In genomic region chr1:2234762-2235113, GRCh38 we compare ENCODE assay signal across 8 cellular contexts. TPM values are rescaled to one million over a fixed set of nuclear protein-coding genes. Genes with fewer than 3 reads are reported as not detected.
A peak's percentile ranks its signal among the peaks of the same experiment; 100 is the strongest.
DNase-seq lines count a peak whose midpoint lies in the region; ATAC-seq and TF ChIP-seq lines count a peak whose summit lies in the region.

No MANE protein-coding gene starts in this region.

- no peak for TF ChIP-seq POLR2A in breast epithelium (IDR thresholded peaks at IDR 0.05)

- peak overlapping the region; percentile 70 for H3K4me3 Mint-ChIP-seq in activated CD8-positive, alpha-beta memory T cell treated with anti-CD3 and anti-CD28 coated beads, Interleukin-2, amount 10 ng/mL, durations not matched to agents 7 days and 5 days
- H3K4me3 Mint-ChIP-seq in mesothelial cell of epicardium = peak overlapping the region; percentile 51

- TF ChIP-seq CTCF in breast epithelium (IDR thresholded peaks at IDR 0.05) (no peak), mesothelial cell of epicardium (IDR thresholded peaks at IDR 0.05; ENCODE audit: unreplicated experiment) (no peak), tibial artery (IDR thresholded peaks at IDR 0.05) (no peak)

- peak overlapping the region; percentile 90 for H3K27ac Mint-ChIP-seq in activated CD8-positive, alpha-beta memory T cell treated with anti-CD3 and anti-CD28 coated beads, Interleukin-2, amount 10 ng/mL, durations not matched to agents 7 days and 5 days
- peak overlapping the region; percentile 92 for H3K27ac Mint-ChIP-seq in mesothelial cell of epicardium

- H3K4me1 Mint-ChIP-seq in activated CD8-positive, alpha-beta memory T cell treated with anti-CD3 and anti-CD28 coated beads, Interleukin-2, amount 10 ng/mL, durations not matched to agents 7 days and 5 days = peaks cover 73% of the 10 kb centered on the region
- H3K4me1 Mint-ChIP-seq in mesothelial cell of epicardium = peaks cover 64% of the 10 kb centered on the region

- ATAC-seq in activated CD8-positive, alpha-beta memory T cell treated with anti-CD3 and anti-CD28 coated beads, Interleukin-2, amount 10 ng/mL, durations not matched to agents 7 days and 5 days = peak; percentile 25

- H3K4me3 ChIP-seq in breast epithelium (peak overlapping the region in 2 of 3 donors; percentile 66 to 80), tibial artery (peak overlapping the region; percentile 84 to 88)

- peak; percentile 63 for DNase-seq in activated CD8-positive, alpha-beta memory T cell treated with anti-CD3 and anti-CD28 coated beads, Interleukin-2, amount 10 ng/mL, durations not matched to agents 7 days and 5 days
- no peak for DNase-seq in activated CD8-positive, alpha-beta memory T cell treated with anti-CD3 and anti-CD28 coated beads, Interleukin-2, amount 50 U/mL, for 48 hours
- no peak for DNase-seq in breast epithelium (ENCODE audit: low spot score in 2 of 2)
- DNase-seq in mesothelial cell of epicardium (ENCODE audit: low spot score in 2 of 2, unreplicated experiment in 2 of 2) = no peak
- no peak for DNase-seq in tibial artery
- no peak for DNase-seq in stimulated activated CD4-positive, alpha-beta T cell treated with anti-CD3 and anti-CD28 coated beads, Interleukin-4, amount 100 ng/mL, for 1 hour
- DNase-seq in hippocampal formation (lab: John Stamatoyannopoulos, UW) = no peak
- DNase-seq in GDM1 (lab: John Stamatoyannopoulos, UW) = no peak

- H3K27me3 ChIP-seq in breast epithelium (no peaks in the 10 kb centered on the region), tibial artery (no peaks in the 10 kb centered on the region)

- H3K36me3 Mint-ChIP-seq in activated CD8-positive, alpha-beta memory T cell treated with anti-CD3 and anti-CD28 coated beads, Interleukin-2, amount 10 ng/mL, durations not matched to agents 7 days and 5 days = peaks cover 6% of the 10 kb centered on the region
- no peaks in the 10 kb centered on the region for H3K36me3 Mint-ChIP-seq in mesothelial cell of epicardium

- H3K9me3 Mint-ChIP-seq in activated CD8-positive, alpha-beta memory T cell treated with anti-CD3 and anti-CD28 coated beads, Interleukin-2, amount 10 ng/mL, durations not matched to agents 7 days and 5 days (ENCODE audit: low read depth) = no peaks in the 10 kb centered on the region
- no peaks in the 10 kb centered on the region for H3K9me3 Mint-ChIP-seq in mesothelial cell of epicardium

- H3K4me1 ChIP-seq in breast epithelium (peaks cover 53 to 82% of the 10 kb centered on the region in 2 donors), tibial artery (peaks cover 11 to 88% (median 74%) of the 10 kb centered on the region in 4 donors)

- H3K36me3 ChIP-seq in breast epithelium = no peaks in the 10 kb centered on the region
- no peaks in the 10 kb centered on the region for H3K36me3 ChIP-seq in tibial artery

- intact Hi-C loops in breast epithelium (cut with DNase I; ENCODE audit: low total_unique reads) (no loop called here), tibial artery (cut with DNase I; ENCODE audit: low total_unique reads) (loop anchor here (5.0 kb wide), 2 partner anchors 37 to 78 kb away; no protein-coding TSS in a partner anchor)

- H3K27ac ChIP-seq in breast epithelium (peak overlapping the region; percentile 88 to 96), tibial artery (peak overlapping the region; percentile 90 to 94)

- no peaks in the 10 kb centered on the region for H3K9me3 ChIP-seq in breast epithelium
- no peaks in the 10 kb centered on the region for H3K9me3 ChIP-seq in tibial artery

- H3K27me3 Mint-ChIP-seq in activated CD8-positive, alpha-beta memory T cell treated with anti-CD3 and anti-CD28 coated beads, Interleukin-2, amount 10 ng/mL, durations not matched to agents 7 days and 5 days = no peaks in the 10 kb centered on the region
- H3K27me3 Mint-ChIP-seq in mesothelial cell of epicardium (ENCODE audit: low read depth) = no peaks in the 10 kb centered on the region

- CTCF ChIA-PET in activated CD8-positive, alpha-beta memory T cell treated with anti-CD3 and anti-CD28 coated beads, Interleukin-2, amount 10 ng/mL, durations not matched to agents 7 days and 5 days (lab: Charles Lee) = interaction anchor here (0.6 to 2.9 kb wide), 11 partner anchors 21 to 1195 kb away, joined by 3 to 14 read pairs (median 6); partner anchors contain the start of gene FAAP20

RNA-seq across cellular contexts. Expression of gene SKI, which starts 6.6 kb away (rescaled TPM):
- 10 to 100 TPM; 35.0 to 42.9 TPM for total RNA-seq in activated CD8-positive, alpha-beta memory T cell treated with anti-CD3 and anti-CD28 coated beads, Interleukin-2, amount 10 ng/mL, durations not matched to agents 7 days and 5 days
- 10 to 100 TPM; 22.1 to 33.8 (median 26.7) TPM for total RNA-seq in breast epithelium
- 105 to 110 TPM (median 105 TPM) in 3 replicates for total RNA-seq in mesothelial cell of epicardium

RNA-seq across cellular contexts. Expression of gene FAAP20, which starts 40.2 kb away (rescaled TPM):
- total RNA-seq in activated CD8-positive, alpha-beta memory T cell treated with anti-CD3 and anti-CD28 coated beads, Interleukin-2, amount 10 ng/mL, durations not matched to agents 7 days and 5 days = 10 to 100 TPM; 52.5 to 55.7 TPM
- total RNA-seq in breast epithelium (10 to 100 TPM; 28.6 to 33.1 (median 29.9) TPM), mesothelial cell of epicardium (92.2 to 100 TPM (median 94.1 TPM) in 3 replicates)
